In genomic region chr2:7278984-7279383, GRCh38 we compare ENCODE assay signal across 33 cellular contexts.
"Had no signal": no experiment of that assay in that cellular context is flagged by ENCODE, and none has a peak within 500 bp of the region (broad histone marks: within the 10 kb centered on the region; RNA-seq: fewer than 3 reads in every experiment).

No MANE protein-coding gene starts in this region.

- H3K9me3 ChIP-seq: adrenal gland, ascending aorta, body of pancreas, breast epithelium had no signal

- H3K27me3 ChIP-seq: adrenal gland, ascending aorta, body of pancreas, brain microvascular endothelial cell, breast epithelium, cardiac muscle cell had no signal

- ATAC-seq: activated naive CD4-positive, alpha-beta T cell treated with anti-CD3 and anti-CD28 coated beads, Interleukin-2, amount 50 U/mL, for 72 hours; activated naive CD8-positive, alpha-beta T cell treated with anti-CD3 and anti-CD28 coated beads, Interleukin-2, amount 50 U/mL, for 24 hours; activated T-cell treated with anti-CD3 and anti-CD28 coated beads, Interleukin-2, amount 50 U/mL, for 4 hours; activated T-cell treated with anti-CD3 and anti-CD28 coated beads, Interleukin-2, amount 50 U/mL, for 72 hours; activated T-helper 17 cell treated with anti-CD3 and anti-CD28 coated beads, Interleukin-2, amount 50 U/mL, for 72 hours had no signal

- H3K4me3 ChIP-seq: adrenal gland, ascending aorta, body of pancreas, breast epithelium, cardiac muscle cell had no signal

- H3K4me1 ChIP-seq: adrenal gland, ascending aorta, breast epithelium had no signal

- H3K27ac ChIP-seq: adrenal gland, ascending aorta, brain microvascular endothelial cell, breast epithelium, cardiac muscle cell had no signal

- DNase-seq: activated effector memory CD4-positive, alpha-beta T cell treated with anti-CD3 and anti-CD28 coated beads, Interleukin-2, amount 50 U/mL, for 16 hours; activated effector memory CD4-positive, alpha-beta T cell treated with Interleukin-2 at 50 U/mL for 16 hours; activated gamma-delta T cell; activated gamma-delta T cell treated with Interleukin-2 at 50 U/mL for 16 hours; activated naive CD4-positive, alpha-beta T cell; activated naive CD4-positive, alpha-beta T cell treated with anti-CD3 and anti-CD28 coated beads for 36 hours; activated naive CD4-positive, alpha-beta T cell treated with anti-CD3 and anti-CD28 coated beads, Interleukin-2, amount 10 ng/mL, durations not matched to agents 7 days and 5 days; activated naive CD4-positive, alpha-beta T cell treated with anti-CD3 and anti-CD28 coated beads, Interleukin-2, amount 50 U/mL, for 16 hours; activated naive CD4-positive, alpha-beta T cell treated with Interleukin-2 at 50 U/mL for 16 hours; activated naive CD8-positive, alpha-beta T cell treated with anti-CD3 and anti-CD28 coated beads for 36 hours; activated naive CD8-positive, alpha-beta T cell treated with anti-CD3 and anti-CD28 coated beads, Interleukin-2, amount 10 ng/mL, durations not matched to agents 7 days and 5 days; activated naive CD8-positive, alpha-beta T cell treated with anti-CD3 and anti-CD28 coated beads, Interleukin-2, amount 50 U/mL, for 24 hours; activated T-cell treated with anti-CD3 and anti-CD28 coated beads, Interleukin-2, amount 50 U/mL, for 1 hour; activated T-cell treated with anti-CD3 and anti-CD28 coated beads, Interleukin-2, amount 50 U/mL, for 24 hours; activated T-cell treated with anti-CD3 and anti-CD28 coated beads, Interleukin-2, amount 50 U/mL, for 4 hours; activated T-cell treated with anti-CD3 and anti-CD28 coated beads, Interleukin-2, amount 50 U/mL, for 48 hours; activated T-cell treated with anti-CD3 and anti-CD28 coated beads, Interleukin-2, amount 50 U/mL, for 72 hours; adrenal gland; amniotic stem cell; amygdala; anterior cingulate cortex; aorta; brain microvascular endothelial cell; caudate nucleus; cerebellar nuclear complex had no signal

- H3K36me3 ChIP-seq: adrenal gland, ascending aorta, brain microvascular endothelial cell, breast epithelium, cardiac muscle cell had no signal

- FAIRE-seq: astrocyte, bronchial epithelial cell had no signal
